ENCODE assay signal across 10 cellular contexts in the genomic region with DNA sequence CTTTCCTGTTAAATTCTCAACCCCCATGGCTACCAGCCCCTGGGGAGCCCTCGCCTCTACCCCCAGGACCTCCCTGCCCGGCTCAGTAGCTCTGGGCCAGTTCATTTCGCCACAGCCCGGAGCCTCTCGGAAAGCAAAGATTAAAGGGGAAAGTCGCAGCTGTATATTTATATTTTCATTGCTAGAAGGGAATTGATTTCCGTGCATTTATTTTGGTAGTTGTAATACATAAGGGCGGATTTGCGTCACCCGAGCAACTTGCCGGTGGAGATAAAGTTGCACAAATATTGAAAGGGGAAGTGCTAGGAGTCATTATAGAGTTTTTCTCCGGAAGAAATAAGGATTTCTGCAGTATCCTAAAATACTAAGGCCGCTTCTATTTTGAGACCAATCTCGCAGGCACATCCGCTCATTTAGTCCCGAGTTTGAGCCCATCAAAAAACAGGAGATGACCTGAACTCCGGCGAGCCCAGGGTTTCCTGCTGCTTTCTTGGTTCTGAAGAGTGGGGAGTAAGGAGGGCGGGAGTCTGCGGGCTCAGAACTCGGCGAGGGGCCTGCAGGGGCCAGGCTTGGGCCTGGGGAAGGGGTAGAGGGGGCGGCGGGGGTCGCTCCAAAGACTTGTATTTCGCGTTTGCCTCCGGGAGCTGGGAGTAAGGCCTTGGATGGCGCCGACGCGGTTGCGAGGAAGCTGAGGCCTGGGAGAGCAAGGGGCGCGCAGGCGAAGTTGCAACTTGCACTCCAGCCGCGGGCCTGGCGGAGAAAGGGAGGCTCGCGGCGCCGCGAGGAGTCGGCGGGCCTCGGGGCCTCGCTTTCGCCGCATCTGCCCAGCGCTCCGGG. TPM values are rescaled to one million over a fixed set of nuclear protein-coding genes. Genes with fewer than 3 reads are reported as not detected.
DNase-seq lines count a peak whose midpoint lies in the region; ATAC-seq and TF ChIP-seq lines count a peak whose summit lies in the region.
"Had no signal": no experiment of that assay in that cellular context is flagged by ENCODE, and none has a peak within 500 bp of the region (broad histone marks: within the 10 kb centered on the region; RNA-seq: fewer than 3 reads in every experiment).

No MANE protein-coding gene starts in this region.

- H3K36me3 Mint-ChIP-seq in CD4-positive, alpha-beta T cell (ENCODE audit: low read depth), result no peaks in the 10 kb centered on the region
- H3K36me3 Mint-ChIP-seq in T-cell, result no peaks in the 10 kb centered on the region
- no peaks in the 10 kb centered on the region for H3K36me3 Mint-ChIP-seq in neural progenitor cell
- peaks cover 4% of the 10 kb centered on the region for H3K36me3 Mint-ChIP-seq in activated CD4-positive, alpha-beta T cell treated with anti-CD3 and anti-CD28 coated beads, Interleukin-2, amount 10 ng/mL, durations not matched to agents 7 days and 5 days (ENCODE audit: low read depth)
- H3K36me3 Mint-ChIP-seq: CD4-positive, alpha-beta memory T cell had no signal

- peak overlapping the region; percentile 11 for H3K4me3 Mint-ChIP-seq in CD4-positive, alpha-beta T cell
- H3K4me3 Mint-ChIP-seq in T-cell (peak overlapping the region in 2 of 3 donors; percentile 39 to 41), neural progenitor cell (peak overlapping the region; percentile 82)
- no peak overlapping the region for H3K4me3 Mint-ChIP-seq in activated CD4-positive, alpha-beta T cell treated with anti-CD3 and anti-CD28 coated beads, Interleukin-2, amount 10 ng/mL, durations not matched to agents 7 days and 5 days

- H3K27me3 ChIP-seq in CD4-positive, alpha-beta T cell (ENCODE audit: control insufficient read depth, insufficient read depth, low read length), result peaks cover 80% of the 10 kb centered on the region
- H3K27me3 ChIP-seq in neural progenitor cell, result peaks cover 87% of the 10 kb centered on the region

- intact Hi-C loops in CD4-positive, alpha-beta T cell (cut with DNase I, micrococcal nuclease), result no loop called here
- intact Hi-C loops in Right ventricle myocardium superior (cut with DNase I), result loop anchor here (2.0 to 10.0 kb wide), 2 partner anchors 328 to 398 kb away; no protein-coding TSS in a partner anchor

- CTCF ChIA-PET in CD4-positive, alpha-beta T cell (lab: Charles Lee), result no interaction called here
- CTCF ChIA-PET in T-cell (lab: Charles Lee), result interaction anchor here in 1 of 2 donors (0.5 kb wide), 1 partner anchor 31 kb away, joined by 3 read pairs; no protein-coding TSS in a partner anchor
- CTCF ChIA-PET in activated CD4-positive, alpha-beta T cell treated with anti-CD3 and anti-CD28 coated beads, Interleukin-2, amount 10 ng/mL, durations not matched to agents 7 days and 5 days (lab: Charles Lee), result no interaction called here

- H3K9me3 Mint-ChIP-seq in CD4-positive, alpha-beta T cell, result no peaks in the 10 kb centered on the region
- H3K9me3 Mint-ChIP-seq in T-cell (no peaks in the 10 kb centered on the region), neural progenitor cell (no peaks in the 10 kb centered on the region)
- no peaks in the 10 kb centered on the region for H3K9me3 Mint-ChIP-seq in activated CD4-positive, alpha-beta T cell treated with anti-CD3 and anti-CD28 coated beads, Interleukin-2, amount 10 ng/mL, durations not matched to agents 7 days and 5 days

- peaks cover 91% of the 10 kb centered on the region for H3K27me3 Mint-ChIP-seq in CD4-positive, alpha-beta T cell
- H3K27me3 Mint-ChIP-seq in T-cell (peaks cover 72 to 75% of the 10 kb centered on the region in 2 donors), neural progenitor cell (ENCODE audit: insufficient read depth, low read depth) (peaks cover 66% of the 10 kb centered on the region)
- H3K27me3 Mint-ChIP-seq in activated CD4-positive, alpha-beta T cell treated with anti-CD3 and anti-CD28 coated beads, Interleukin-2, amount 10 ng/mL, durations not matched to agents 7 days and 5 days, result peaks cover 77% of the 10 kb centered on the region

- H2AFZ ChIP-seq in neural progenitor cell (replicated peaks), result peak overlapping the region; percentile 85

- H3K9ac ChIP-seq in neural progenitor cell, result no peak overlapping the region

- ATAC-seq in CD4-positive, alpha-beta T cell (ENCODE audit: poor library complexity), result no peak
- ATAC-seq in T-cell (replicated peaks in 1 of 4) (no peak), Right ventricle myocardium superior (ENCODE audit: poor library complexity) (no peak), left lobe of liver (no peak), HG02610 (IDR thresholded peaks at IDR 0.05; ENCODE audit: unreplicated experiment) (no peak)

- H3K27ac Mint-ChIP-seq in CD4-positive, alpha-beta T cell, result no peak overlapping the region
- no peak overlapping the region for H3K27ac Mint-ChIP-seq in T-cell
- no peak overlapping the region for H3K27ac Mint-ChIP-seq in neural progenitor cell
- H3K27ac Mint-ChIP-seq in activated CD4-positive, alpha-beta T cell treated with anti-CD3 and anti-CD28 coated beads, Interleukin-2, amount 10 ng/mL, durations not matched to agents 7 days and 5 days, result no peak overlapping the region
- H3K27ac Mint-ChIP-seq: CD4-positive, alpha-beta memory T cell had no signal

- H3F3A ChIP-seq in neural progenitor cell (ENCODE audit: low read depth), result peaks cover 18% of the 10 kb centered on the region

- POLR2A ChIA-PET in CD4-positive, alpha-beta T cell (lab: Charles Lee), result no interaction called here
- POLR2A ChIA-PET in T-cell (lab: Charles Lee), result no interaction called here
- POLR2A ChIA-PET in activated CD4-positive, alpha-beta T cell treated with anti-CD3 and anti-CD28 coated beads, Interleukin-2, amount 10 ng/mL, durations not matched to agents 7 days and 5 days (lab: Charles Lee), result interaction anchor here (0.6 kb wide), 1 partner anchor 87 kb away, joined by 3 read pairs; no protein-coding TSS in a partner anchor

- no peaks in the 10 kb centered on the region for H3K36me3 ChIP-seq in neural progenitor cell

- H4K20me1 ChIP-seq in neural progenitor cell (ENCODE audit: low read depth), result peaks cover 63% of the 10 kb centered on the region

- H3K79me2 ChIP-seq in neural progenitor cell (ENCODE audit: low read depth), result no peaks in the 10 kb centered on the region

- peak overlapping the region; percentile 52 for H3K4me3 ChIP-seq in neural progenitor cell

- no peak for DNase-seq in CD4-positive, alpha-beta T cell
- DNase-seq in T-cell, result no peak
- DNase-seq in Right ventricle myocardium superior, result peak; percentile 60
- peak; percentile 86 for DNase-seq in neural progenitor cell (ENCODE audit: low spot score)
- DNase-seq in COR-L47 (lab: John Stamatoyannopoulos, UW), result no peak
- DNase-seq in left lobe of liver (ENCODE audit: low spot score), result no peak
- no peak for DNase-seq in activated CD4-positive, alpha-beta T cell treated with anti-CD3 and anti-CD28 coated beads, Interleukin-2, amount 10 ng/mL, durations not matched to agents 7 days and 5 days
- DNase-seq: CD4-positive, alpha-beta memory T cell; T1000 had no signal

- peak overlapping the region; percentile 81 for H3K4me2 ChIP-seq in neural progenitor cell

- H3K27ac ChIP-seq in CD4-positive, alpha-beta T cell (ENCODE audit: low read depth, low read length), result no peak overlapping the region
- H3K27ac ChIP-seq in neural progenitor cell, result no peak overlapping the region

- H3K4me1 ChIP-seq in neural progenitor cell, result peaks cover 11% of the 10 kb centered on the region

- H3K9me3 ChIP-seq in CD4-positive, alpha-beta T cell (ENCODE audit: control insufficient read depth, low read length), result no peaks in the 10 kb centered on the region
- H3K9me3 ChIP-seq in neural progenitor cell (ENCODE audit: low read depth), result no peaks in the 10 kb centered on the region

- TF ChIP-seq CTCF in CD4-positive, alpha-beta T cell (IDR thresholded peaks at IDR 0.05), result no peak
- TF ChIP-seq CTCF in neural progenitor cell (IDR thresholded peaks at IDR 0.05), result no peak

- H3K4me1 Mint-ChIP-seq in CD4-positive, alpha-beta T cell (ENCODE audit: low read depth), result peaks cover 34% of the 10 kb centered on the region
- H3K4me1 Mint-ChIP-seq in T-cell, result peaks cover 22 to 37% (median 36%) of the 10 kb centered on the region in 3 donors
- H3K4me1 Mint-ChIP-seq in neural progenitor cell, result peaks cover 28% of the 10 kb centered on the region
- peaks cover 28% of the 10 kb centered on the region for H3K4me1 Mint-ChIP-seq in activated CD4-positive, alpha-beta T cell treated with anti-CD3 and anti-CD28 coated beads, Interleukin-2, amount 10 ng/mL, durations not matched to agents 7 days and 5 days

RNA-seq across cellular contexts. Expression of gene HLX, which starts 2.5 kb away (rescaled TPM):
- total RNA-seq in CD4-positive, alpha-beta T cell, result under 1 TPM; 0.27 to 0.39 TPM
- total RNA-seq in T-cell, result under 1 TPM in 4 of 5 donors, not detected in 1; 0.18 to 0.46 (median 0.37) TPM
- 5.6 TPM for total RNA-seq in Right ventricle myocardium superior
- 0.12 TPM in 1 of 2 replicates, not detected in the other for total RNA-seq in neural progenitor cell (ENCODE audit: low replicate concordance)
- total RNA-seq in left lobe of liver, result 11.0 TPM
- under 1 TPM in 1 of 2 experiments, not detected in 1; 0.10 TPM for total RNA-seq in activated CD4-positive, alpha-beta T cell treated with anti-CD3 and anti-CD28 coated beads, Interleukin-2, amount 10 ng/mL, durations not matched to agents 7 days and 5 days

Comparison
In these comparisons a context has a peak if more than half of its experiments do, and no peak if none do; other contexts are left out.
1. DNase-seq: peak in Right ventricle myocardium superior (single experiment) and neural progenitor cell (single experiment); none in CD4-positive, alpha-beta T cell (0 of 10), T-cell (0 of 34), COR-L47 (single experiment), left lobe of liver (single experiment) and activated CD4-positive, alpha-beta T cell treated with anti-CD3 and anti-CD28 coated beads, Interleukin-2, amount 10 ng/mL, durations not matched to agents 7 days and 5 days (single experiment).